14 cellular contexts compared by ENCODE assay signal in genomic region chr4:102585329-102585728, GRCh38.
DNase-seq lines count a peak whose midpoint lies in the region; ATAC-seq lines count a peak whose summit lies in the region.
"Had no signal": no experiment of that assay in that cellular context is flagged by ENCODE, and none has a peak within 500 bp of the region (broad histone marks: within the 10 kb centered on the region; RNA-seq: fewer than 3 reads in every experiment).

No MANE protein-coding gene starts in this region.

- H3K4me1 Mint-ChIP-seq in activated T-helper 1 cell treated with anti-CD3 and anti-CD28 coated beads, Interleukin-12 subunit alpha, Interleukin-12 subunit beta, Interleukin-2, Interleukin-4 antibody, amounts not matched to agents 30 ng/mL and 10 ng/mL and 1 ng/mL, durations not matched to agents 14 hours and 24 hours and 36 hours (ENCODE audit: low read depth) = peaks cover 81% of the 10 kb centered on the region
- peaks cover 73% of the 10 kb centered on the region for H3K4me1 Mint-ChIP-seq in stimulated activated naive CD8-positive, alpha-beta T cell treated with anti-CD3 and anti-CD28 coated beads, Interleukin-15, amount 100 ng/mL, for 72 hours

- ATAC-seq in HG02798 (IDR thresholded peaks at IDR 0.05; ENCODE audit: poor library complexity, unreplicated experiment) = peak; percentile 63
- peak; percentile 22 for ATAC-seq in stimulated activated naive CD8-positive, alpha-beta T cell treated with anti-CD3 and anti-CD28 coated beads, Interleukin-15, amount 100 ng/mL, for 72 hours
- ATAC-seq: left lobe of liver had no signal

- H3K9me3 Mint-ChIP-seq in activated T-helper 1 cell treated with anti-CD3 and anti-CD28 coated beads, Interleukin-12 subunit alpha, Interleukin-12 subunit beta, Interleukin-2, Interleukin-4 antibody, amounts not matched to agents 30 ng/mL and 10 ng/mL and 1 ng/mL, durations not matched to agents 14 hours and 24 hours and 36 hours = no peaks in the 10 kb centered on the region
- H3K9me3 Mint-ChIP-seq in stimulated activated naive CD8-positive, alpha-beta T cell treated with anti-CD3 and anti-CD28 coated beads, Interleukin-15, amount 100 ng/mL, for 72 hours = no peaks in the 10 kb centered on the region
- H3K9me3 Mint-ChIP-seq: effector memory CD8-positive, alpha-beta T cell had no signal

- H3K4me3 Mint-ChIP-seq in activated T-helper 1 cell treated with anti-CD3 and anti-CD28 coated beads, Interleukin-12 subunit alpha, Interleukin-12 subunit beta, Interleukin-2, Interleukin-4 antibody, amounts not matched to agents 30 ng/mL and 10 ng/mL and 1 ng/mL, durations not matched to agents 14 hours and 24 hours and 36 hours = peak overlapping the region; percentile 47
- peak overlapping the region; percentile 48 to 67 for H3K4me3 Mint-ChIP-seq in stimulated activated naive CD8-positive, alpha-beta T cell treated with anti-CD3 and anti-CD28 coated beads, Interleukin-15, amount 100 ng/mL, for 72 hours

- H3K27me3 Mint-ChIP-seq in activated T-helper 1 cell treated with anti-CD3 and anti-CD28 coated beads, Interleukin-12 subunit alpha, Interleukin-12 subunit beta, Interleukin-2, Interleukin-4 antibody, amounts not matched to agents 30 ng/mL and 10 ng/mL and 1 ng/mL, durations not matched to agents 14 hours and 24 hours and 36 hours (ENCODE audit: insufficient read depth) = no peaks in the 10 kb centered on the region
- H3K27me3 Mint-ChIP-seq in stimulated activated naive CD8-positive, alpha-beta T cell treated with anti-CD3 and anti-CD28 coated beads, Interleukin-15, amount 100 ng/mL, for 72 hours = no peaks in the 10 kb centered on the region
- H3K27me3 Mint-ChIP-seq: effector memory CD8-positive, alpha-beta T cell had no signal

- intact Hi-C loops in activated T-helper 1 cell treated with anti-CD3 and anti-CD28 coated beads, Interleukin-12 subunit alpha, Interleukin-12 subunit beta, Interleukin-2, Interleukin-4 antibody, amounts not matched to agents 30 ng/mL and 10 ng/mL and 1 ng/mL, durations not matched to agents 14 hours and 24 hours and 36 hours (cut with micrococcal nuclease) = loop anchor here (1.0 to 5.0 kb wide), 3 partner anchors 9 to 242 kb away; partner anchors contain the start of gene UBE2D3

- DNase-seq in stimulated activated CD4-positive, alpha-beta T cell treated with anti-CD3 and anti-CD28 coated beads, Interleukin-4, amount 100 ng/mL, for 24 hours = peak; percentile 32
- DNase-seq in stimulated activated CD4-positive, alpha-beta T cell treated with anti-CD3 and anti-CD28 coated beads, Interleukin-4, amount 100 ng/mL, for 1 hour = no peak
- DNase-seq in activated T-helper 1 cell treated with anti-CD3 and anti-CD28 coated beads, Interleukin-12 subunit alpha, Interleukin-12 subunit beta, Interleukin-2, Interleukin-4 antibody, amounts not matched to agents 30 ng/mL and 10 ng/mL and 1 ng/mL, durations not matched to agents 14 hours and 24 hours and 36 hours (ENCODE audit: low spot score) = no peak
- no peak for DNase-seq in stimulated activated naive CD8-positive, alpha-beta T cell treated with anti-CD3 and anti-CD28 coated beads, Interleukin-15, amount 100 ng/mL, for 72 hours
- DNase-seq in hepatic stellate cell (ENCODE audit: low spot score) (no peak), NCI-H1048 (lab: John Stamatoyannopoulos, UW) (no peak), GDM1 (lab: John Stamatoyannopoulos, UW) (no peak)
- DNase-seq: AML-193; effector memory CD8-positive, alpha-beta T cell; EL; NCI-H526 treated with DMSO at 0.1 percent for 48 hours; SIG-M5 had no signal

- peaks cover 64% of the 10 kb centered on the region for H3K36me3 Mint-ChIP-seq in activated T-helper 1 cell treated with anti-CD3 and anti-CD28 coated beads, Interleukin-12 subunit alpha, Interleukin-12 subunit beta, Interleukin-2, Interleukin-4 antibody, amounts not matched to agents 30 ng/mL and 10 ng/mL and 1 ng/mL, durations not matched to agents 14 hours and 24 hours and 36 hours (ENCODE audit: low read depth)

- peak overlapping the region; percentile 60 for H3K27ac Mint-ChIP-seq in activated T-helper 1 cell treated with anti-CD3 and anti-CD28 coated beads, Interleukin-12 subunit alpha, Interleukin-12 subunit beta, Interleukin-2, Interleukin-4 antibody, amounts not matched to agents 30 ng/mL and 10 ng/mL and 1 ng/mL, durations not matched to agents 14 hours and 24 hours and 36 hours
- H3K27ac Mint-ChIP-seq in stimulated activated naive CD8-positive, alpha-beta T cell treated with anti-CD3 and anti-CD28 coated beads, Interleukin-15, amount 100 ng/mL, for 72 hours = peak overlapping the region; percentile 19 to 88
